Comparison of ENCODE assay signal across 1 cellular context in the genomic region with DNA sequence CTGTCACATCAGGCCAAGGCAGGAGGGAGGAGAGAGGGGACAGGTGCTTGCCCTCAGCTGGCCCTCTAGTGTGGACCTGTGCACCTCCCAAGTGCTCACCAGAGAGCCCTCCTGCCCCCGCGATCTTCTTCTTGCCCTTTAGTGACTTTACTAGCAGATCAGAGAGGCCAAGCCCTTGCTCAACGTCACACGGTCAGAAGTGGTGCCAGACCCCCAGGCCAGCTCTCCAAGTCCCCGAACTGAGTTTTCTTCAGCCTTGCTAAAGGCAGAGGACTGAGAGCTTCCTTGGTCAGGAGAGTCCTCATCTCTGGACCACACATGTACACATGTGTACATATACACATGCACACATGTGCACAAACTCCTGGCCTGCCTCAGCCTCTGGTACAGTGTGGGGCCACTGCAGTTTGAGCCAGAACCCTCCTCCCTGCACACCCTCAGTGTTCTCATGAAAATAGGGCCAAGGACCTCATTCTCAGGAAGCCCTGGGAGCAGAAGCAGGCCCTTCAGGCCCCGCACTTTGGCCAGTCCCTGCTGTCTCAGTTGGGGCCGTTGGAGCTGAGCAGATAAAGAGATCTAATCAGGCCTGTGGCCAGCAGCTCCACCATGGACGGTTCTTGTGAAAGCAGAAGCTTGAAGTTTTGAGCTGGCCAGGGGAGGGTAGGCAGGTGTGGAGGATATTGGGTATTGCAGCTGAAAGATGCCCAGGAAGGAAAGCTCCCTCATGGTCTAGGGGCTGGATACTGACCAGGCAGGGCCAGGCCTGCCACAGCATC.
TF ChIP-seq lines count a peak whose summit lies in the region.

No MANE protein-coding gene starts in this region.

TF ChIP-seq in K562, 482 proteins besides CTCF, POLR2A, EP300 and RAD21 (continued from another document and continues in another):
- TF ChIP-seq, protein P1, sequence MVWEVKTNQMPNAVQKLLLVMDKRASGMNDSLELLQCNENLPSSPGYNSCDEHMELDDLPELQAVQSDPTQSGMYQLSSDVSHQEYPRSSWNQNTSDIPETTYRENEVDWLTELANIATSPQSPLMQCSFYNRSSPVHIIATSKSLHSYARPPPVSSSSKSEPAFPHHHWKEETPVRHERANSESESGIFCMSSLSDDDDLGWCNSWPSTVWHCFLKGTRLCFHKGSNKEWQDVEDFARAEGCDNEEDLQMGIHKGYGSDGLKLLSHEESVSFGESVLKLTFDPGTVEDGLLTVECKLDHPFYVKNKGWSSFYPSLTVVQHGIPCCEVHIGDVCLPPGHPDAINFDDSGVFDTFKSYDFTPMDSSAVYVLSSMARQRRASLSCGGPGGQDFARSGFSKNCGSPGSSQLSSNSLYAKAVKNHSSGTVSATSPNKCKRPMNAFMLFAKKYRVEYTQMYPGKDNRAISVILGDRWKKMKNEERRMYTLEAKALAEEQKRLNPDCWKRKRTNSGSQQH (CRISPR knock-in tag; IDR thresholded peaks at IDR 0.05) = no peak
- TF ChIP-seq ZC3H4 (CRISPR knock-in tag; IDR thresholded peaks at IDR 0.05; ENCODE audit: borderline replicate concordance) (no peak), ZNF263 (CRISPR knock-in tag; IDR thresholded peaks at IDR 0.05; ENCODE audit: borderline replicate concordance) (no peak), KDM1A (IDR thresholded peaks at IDR 0.05) (0 out of 4 replicates have a peak, but pooled peaks of 1 of the 2 experiments have one; percentile 27), CXXC5 (CRISPR knock-in tag; IDR thresholded peaks at IDR 0.05) (peak; percentile 76), NFRKB (IDR thresholded peaks at IDR 0.05; ENCODE audit: low read depth) (no peak), ZNF12 (CRISPR knock-in tag; IDR thresholded peaks at IDR 0.05) (no peak), TEAD1 (CRISPR knock-in tag; IDR thresholded peaks at IDR 0.05) (peak in 1 of 2 experiments; percentile 73; a peak in 2 of 4 replicates), HDAC6 (IDR thresholded peaks at IDR 0.05; ENCODE audit: low read depth, low read length) (no peak), JUND (IDR thresholded peaks at IDR 0.05; ENCODE audit: borderline replicate concordance, low read depth, low read length) (peak; percentile 39; the same call in 1 of the 2 replicates), JUND (tag; IDR thresholded peaks at IDR 0.05; ENCODE audit: borderline replicate concordance, low read depth, low read length) (peak; percentile 75; the same call in 1 of the 3 replicates), ZNF184 (CRISPR knock-in tag; IDR thresholded peaks at IDR 0.05) (no peak), XRCC3 (IDR thresholded peaks at IDR 0.05) (no peak), SRSF7 (optimal IDR thresholded peaks at IDR 0.05; ENCODE audit: low read depth, low read length) (no peak), ZNF143 (CRISPR knock-in tag; IDR thresholded peaks at IDR 0.05) (no peak), GATAD2B (IDR thresholded peaks at IDR 0.05; ENCODE audit: borderline replicate concordance) (no peak), TGIF2 (CRISPR knock-in tag; IDR thresholded peaks at IDR 0.05) (no peak), NR2C2 (CRISPR knock-in tag; IDR thresholded peaks at IDR 0.05) (no peak), NR2C2 (tag; IDR thresholded peaks at IDR 0.05) (no peak), PCBP1 (IDR thresholded peaks at IDR 0.05; ENCODE audit: low read depth, low read length, poor library complexity, severe bottlenecking) (no peak), THRAP3 (IDR thresholded peaks at IDR 0.05; ENCODE audit: borderline replicate concordance) (no peak), ZZZ3 (IDR thresholded peaks at IDR 0.05) (no peak), ZSCAN32 (CRISPR knock-in tag; IDR thresholded peaks at IDR 0.05) (no peak), POLR2B (IDR thresholded peaks at IDR 0.05; ENCODE audit: low read depth, partially characterized antibody) (no peak), TAF7 (tag; IDR thresholded peaks at IDR 0.05) (no peak), KLF13 (tag; IDR thresholded peaks at IDR 0.05; ENCODE audit: borderline replicate concordance, low read depth) (no peak), HDAC8 (tag; IDR thresholded peaks at IDR 0.05) (0 out of 2 replicates have a peak, but pooled peaks have one; percentile 27), ZNF175 (CRISPR knock-in tag; IDR thresholded peaks at IDR 0.05; ENCODE audit: low read depth) (no peak), NR1H2 (CRISPR knock-in tag; IDR thresholded peaks at IDR 0.05) (no peak), MCM2 (IDR thresholded peaks at IDR 0.05; ENCODE audit: low read depth) (no peak), ZNF79 (CRISPR knock-in tag; IDR thresholded peaks at IDR 0.05; ENCODE audit: low read depth) (0 out of 2 replicates have a peak, but pooled peaks have one; percentile 55), SAFB (IDR thresholded peaks at IDR 0.05; ENCODE audit: borderline replicate concordance, low read depth, low read length) (no peak), PRMT5 (CRISPR knock-in tag; IDR thresholded peaks at IDR 0.05) (no peak)
- TF ChIP-seq, protein P2, sequence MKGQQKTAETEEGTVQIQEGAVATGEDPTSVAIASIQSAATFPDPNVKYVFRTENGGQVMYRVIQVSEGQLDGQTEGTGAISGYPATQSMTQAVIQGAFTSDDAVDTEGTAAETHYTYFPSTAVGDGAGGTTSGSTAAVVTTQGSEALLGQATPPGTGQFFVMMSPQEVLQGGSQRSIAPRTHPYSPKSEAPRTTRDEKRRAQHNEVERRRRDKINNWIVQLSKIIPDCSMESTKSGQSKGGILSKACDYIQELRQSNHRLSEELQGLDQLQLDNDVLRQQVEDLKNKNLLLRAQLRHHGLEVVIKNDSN (CRISPR knock-in tag; IDR thresholded peaks at IDR 0.05) = no peak
- TF ChIP-seq, protein P3, sequence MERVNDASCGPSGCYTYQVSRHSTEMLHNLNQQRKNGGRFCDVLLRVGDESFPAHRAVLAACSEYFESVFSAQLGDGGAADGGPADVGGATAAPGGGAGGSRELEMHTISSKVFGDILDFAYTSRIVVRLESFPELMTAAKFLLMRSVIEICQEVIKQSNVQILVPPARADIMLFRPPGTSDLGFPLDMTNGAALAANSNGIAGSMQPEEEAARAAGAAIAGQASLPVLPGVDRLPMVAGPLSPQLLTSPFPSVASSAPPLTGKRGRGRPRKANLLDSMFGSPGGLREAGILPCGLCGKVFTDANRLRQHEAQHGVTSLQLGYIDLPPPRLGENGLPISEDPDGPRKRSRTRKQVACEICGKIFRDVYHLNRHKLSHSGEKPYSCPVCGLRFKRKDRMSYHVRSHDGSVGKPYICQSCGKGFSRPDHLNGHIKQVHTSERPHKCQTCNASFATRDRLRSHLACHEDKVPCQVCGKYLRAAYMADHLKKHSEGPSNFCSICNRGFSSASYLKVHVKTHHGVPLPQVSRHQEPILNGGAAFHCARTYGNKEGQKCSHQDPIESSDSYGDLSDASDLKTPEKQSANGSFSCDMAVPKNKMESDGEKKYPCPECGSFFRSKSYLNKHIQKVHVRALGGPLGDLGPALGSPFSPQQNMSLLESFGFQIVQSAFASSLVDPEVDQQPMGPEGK (CRISPR knock-in tag; IDR thresholded peaks at IDR 0.05; ENCODE audit: borderline replicate concordance) = peak; percentile 61; the same call in 1 of the 2 replicates
- TF ChIP-seq, protein P4, sequence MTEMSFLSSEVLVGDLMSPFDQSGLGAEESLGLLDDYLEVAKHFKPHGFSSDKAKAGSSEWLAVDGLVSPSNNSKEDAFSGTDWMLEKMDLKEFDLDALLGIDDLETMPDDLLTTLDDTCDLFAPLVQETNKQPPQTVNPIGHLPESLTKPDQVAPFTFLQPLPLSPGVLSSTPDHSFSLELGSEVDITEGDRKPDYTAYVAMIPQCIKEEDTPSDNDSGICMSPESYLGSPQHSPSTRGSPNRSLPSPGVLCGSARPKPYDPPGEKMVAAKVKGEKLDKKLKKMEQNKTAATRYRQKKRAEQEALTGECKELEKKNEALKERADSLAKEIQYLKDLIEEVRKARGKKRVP (CRISPR knock-in tag; IDR thresholded peaks at IDR 0.05) = peak; percentile 57; the same call in 1 of the 2 replicates
- TF ChIP-seq, protein P5, sequence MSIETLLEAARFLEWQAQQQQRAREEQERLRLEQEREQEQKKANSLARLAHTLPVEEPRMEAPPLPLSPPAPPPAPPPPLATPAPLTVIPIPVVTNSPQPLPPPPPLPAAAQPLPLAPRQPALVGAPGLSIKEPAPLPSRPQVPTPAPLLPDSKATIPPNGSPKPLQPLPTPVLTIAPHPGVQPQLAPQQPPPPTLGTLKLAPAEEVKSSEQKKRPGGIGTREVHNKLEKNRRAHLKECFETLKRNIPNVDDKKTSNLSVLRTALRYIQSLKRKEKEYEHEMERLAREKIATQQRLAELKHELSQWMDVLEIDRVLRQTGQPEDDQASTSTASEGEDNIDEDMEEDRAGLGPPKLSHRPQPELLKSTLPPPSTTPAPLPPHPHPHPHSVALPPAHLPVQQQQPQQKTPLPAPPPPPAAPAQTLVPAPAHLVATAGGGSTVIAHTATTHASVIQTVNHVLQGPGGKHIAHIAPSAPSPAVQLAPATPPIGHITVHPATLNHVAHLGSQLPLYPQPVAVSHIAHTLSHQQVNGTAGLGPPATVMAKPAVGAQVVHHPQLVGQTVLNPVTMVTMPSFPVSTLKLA (conservative IDR thresholded peaks at IDR 0.05) = no peak
- TF ChIP-seq, protein P6, sequence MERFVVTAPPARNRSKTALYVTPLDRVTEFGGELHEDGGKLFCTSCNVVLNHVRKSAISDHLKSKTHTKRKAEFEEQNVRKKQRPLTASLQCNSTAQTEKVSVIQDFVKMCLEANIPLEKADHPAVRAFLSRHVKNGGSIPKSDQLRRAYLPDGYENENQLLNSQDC (CRISPR knock-in tag; IDR thresholded peaks at IDR 0.05) = no peak
- TF ChIP-seq, protein P7, sequence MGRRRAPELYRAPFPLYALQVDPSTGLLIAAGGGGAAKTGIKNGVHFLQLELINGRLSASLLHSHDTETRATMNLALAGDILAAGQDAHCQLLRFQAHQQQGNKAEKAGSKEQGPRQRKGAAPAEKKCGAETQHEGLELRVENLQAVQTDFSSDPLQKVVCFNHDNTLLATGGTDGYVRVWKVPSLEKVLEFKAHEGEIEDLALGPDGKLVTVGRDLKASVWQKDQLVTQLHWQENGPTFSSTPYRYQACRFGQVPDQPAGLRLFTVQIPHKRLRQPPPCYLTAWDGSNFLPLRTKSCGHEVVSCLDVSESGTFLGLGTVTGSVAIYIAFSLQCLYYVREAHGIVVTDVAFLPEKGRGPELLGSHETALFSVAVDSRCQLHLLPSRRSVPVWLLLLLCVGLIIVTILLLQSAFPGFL (CRISPR knock-in tag; IDR thresholded peaks at IDR 0.05) = no peak
- TF ChIP-seq, protein P8, sequence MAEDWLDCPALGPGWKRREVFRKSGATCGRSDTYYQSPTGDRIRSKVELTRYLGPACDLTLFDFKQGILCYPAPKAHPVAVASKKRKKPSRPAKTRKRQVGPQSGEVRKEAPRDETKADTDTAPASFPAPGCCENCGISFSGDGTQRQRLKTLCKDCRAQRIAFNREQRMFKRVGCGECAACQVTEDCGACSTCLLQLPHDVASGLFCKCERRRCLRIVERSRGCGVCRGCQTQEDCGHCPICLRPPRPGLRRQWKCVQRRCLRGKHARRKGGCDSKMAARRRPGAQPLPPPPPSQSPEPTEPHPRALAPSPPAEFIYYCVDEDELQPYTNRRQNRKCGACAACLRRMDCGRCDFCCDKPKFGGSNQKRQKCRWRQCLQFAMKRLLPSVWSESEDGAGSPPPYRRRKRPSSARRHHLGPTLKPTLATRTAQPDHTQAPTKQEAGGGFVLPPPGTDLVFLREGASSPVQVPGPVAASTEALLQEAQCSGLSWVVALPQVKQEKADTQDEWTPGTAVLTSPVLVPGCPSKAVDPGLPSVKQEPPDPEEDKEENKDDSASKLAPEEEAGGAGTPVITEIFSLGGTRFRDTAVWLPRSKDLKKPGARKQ (CRISPR knock-in tag; IDR thresholded peaks at IDR 0.05) = no peak
- TF ChIP-seq, protein P9, sequence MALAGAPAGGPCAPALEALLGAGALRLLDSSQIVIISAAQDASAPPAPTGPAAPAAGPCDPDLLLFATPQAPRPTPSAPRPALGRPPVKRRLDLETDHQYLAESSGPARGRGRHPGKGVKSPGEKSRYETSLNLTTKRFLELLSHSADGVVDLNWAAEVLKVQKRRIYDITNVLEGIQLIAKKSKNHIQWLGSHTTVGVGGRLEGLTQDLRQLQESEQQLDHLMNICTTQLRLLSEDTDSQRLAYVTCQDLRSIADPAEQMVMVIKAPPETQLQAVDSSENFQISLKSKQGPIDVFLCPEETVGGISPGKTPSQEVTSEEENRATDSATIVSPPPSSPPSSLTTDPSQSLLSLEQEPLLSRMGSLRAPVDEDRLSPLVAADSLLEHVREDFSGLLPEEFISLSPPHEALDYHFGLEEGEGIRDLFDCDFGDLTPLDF (CRISPR knock-in tag; IDR thresholded peaks at IDR 0.05) = no peak
- TF ChIP-seq, protein P10, sequence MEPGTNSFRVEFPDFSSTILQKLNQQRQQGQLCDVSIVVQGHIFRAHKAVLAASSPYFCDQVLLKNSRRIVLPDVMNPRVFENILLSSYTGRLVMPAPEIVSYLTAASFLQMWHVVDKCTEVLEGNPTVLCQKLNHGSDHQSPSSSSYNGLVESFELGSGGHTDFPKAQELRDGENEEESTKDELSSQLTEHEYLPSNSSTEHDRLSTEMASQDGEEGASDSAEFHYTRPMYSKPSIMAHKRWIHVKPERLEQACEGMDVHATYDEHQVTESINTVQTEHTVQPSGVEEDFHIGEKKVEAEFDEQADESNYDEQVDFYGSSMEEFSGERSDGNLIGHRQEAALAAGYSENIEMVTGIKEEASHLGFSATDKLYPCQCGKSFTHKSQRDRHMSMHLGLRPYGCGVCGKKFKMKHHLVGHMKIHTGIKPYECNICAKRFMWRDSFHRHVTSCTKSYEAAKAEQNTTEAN (CRISPR knock-in tag; IDR thresholded peaks at IDR 0.05) = no peak
- TF ChIP-seq, protein P11, sequence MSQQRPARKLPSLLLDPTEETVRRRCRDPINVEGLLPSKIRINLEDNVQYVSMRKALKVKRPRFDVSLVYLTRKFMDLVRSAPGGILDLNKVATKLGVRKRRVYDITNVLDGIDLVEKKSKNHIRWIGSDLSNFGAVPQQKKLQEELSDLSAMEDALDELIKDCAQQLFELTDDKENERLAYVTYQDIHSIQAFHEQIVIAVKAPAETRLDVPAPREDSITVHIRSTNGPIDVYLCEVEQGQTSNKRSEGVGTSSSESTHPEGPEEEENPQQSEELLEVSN (IDR thresholded peaks at IDR 0.05; ENCODE audit: borderline replicate concordance in 1 of 2, extremely low read depth in 1 of 2, insufficient read depth in 1 of 2, insufficient read length in 1 of 2, low read depth in 1 of 2, low read length in 1 of 2, poor library complexity in 1 of 2, severe bottlenecking in 1 of 2) = no peak
- TF ChIP-seq, protein P12, sequence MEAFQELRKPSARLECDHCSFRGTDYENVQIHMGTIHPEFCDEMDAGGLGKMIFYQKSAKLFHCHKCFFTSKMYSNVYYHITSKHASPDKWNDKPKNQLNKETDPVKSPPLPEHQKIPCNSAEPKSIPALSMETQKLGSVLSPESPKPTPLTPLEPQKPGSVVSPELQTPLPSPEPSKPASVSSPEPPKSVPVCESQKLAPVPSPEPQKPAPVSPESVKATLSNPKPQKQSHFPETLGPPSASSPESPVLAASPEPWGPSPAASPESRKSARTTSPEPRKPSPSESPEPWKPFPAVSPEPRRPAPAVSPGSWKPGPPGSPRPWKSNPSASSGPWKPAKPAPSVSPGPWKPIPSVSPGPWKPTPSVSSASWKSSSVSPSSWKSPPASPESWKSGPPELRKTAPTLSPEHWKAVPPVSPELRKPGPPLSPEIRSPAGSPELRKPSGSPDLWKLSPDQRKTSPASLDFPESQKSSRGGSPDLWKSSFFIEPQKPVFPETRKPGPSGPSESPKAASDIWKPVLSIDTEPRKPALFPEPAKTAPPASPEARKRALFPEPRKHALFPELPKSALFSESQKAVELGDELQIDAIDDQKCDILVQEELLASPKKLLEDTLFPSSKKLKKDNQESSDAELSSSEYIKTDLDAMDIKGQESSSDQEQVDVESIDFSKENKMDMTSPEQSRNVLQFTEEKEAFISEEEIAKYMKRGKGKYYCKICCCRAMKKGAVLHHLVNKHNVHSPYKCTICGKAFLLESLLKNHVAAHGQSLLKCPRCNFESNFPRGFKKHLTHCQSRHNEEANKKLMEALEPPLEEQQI (IDR thresholded peaks at IDR 0.05) = no peak
